In genomic region chr11:119909495-119909894, GRCh38 we compare ENCODE assay signal across 18 cellular contexts.
"Had no signal": no experiment of that assay in that cellular context is flagged by ENCODE, and none has a peak within 500 bp of the region (broad histone marks: within the 10 kb centered on the region; RNA-seq: fewer than 3 reads in every experiment).

No MANE protein-coding gene starts in this region.

- DNase-seq: activated CD4-positive, alpha-beta memory T cell treated with anti-CD3 and anti-CD28 coated beads, Interleukin-2, amount 10 ng/mL, durations not matched to agents 7 days and 5 days; activated CD4-positive, alpha-beta T cell treated with anti-CD3 and anti-CD28 coated beads for 48 hours; activated gamma-delta T cell; activated T-cell treated with anti-CD3 and anti-CD28 coated beads, Interleukin-2, amount 50 U/mL, for 72 hours; aorta; left ventricle myocardium superior; pancreas; right cardiac atrium; stimulated activated CD4-positive, alpha-beta T cell treated with anti-CD3 and anti-CD28 coated beads, Interleukin-1b, Interleukin-23, amount 100 ng/mL, for 48 hours; stimulated activated naive CD8-positive, alpha-beta T cell treated with anti-CD3 and anti-CD28 coated beads, Interleukin-15, amount 100 ng/mL, for 72 hours; testis; upper lobe of right lung had no signal

- H3K36me3 Mint-ChIP-seq: activated naive CD4-positive, alpha-beta T cell treated with anti-CD3 and anti-CD28 coated beads, Interleukin-2, amount 50 U/mL, for 24 hours; memory B cell had no signal

- H3K27me3 ChIP-seq: colonic mucosa, pancreas, testis, upper lobe of right lung had no signal

- H3K4me1 Mint-ChIP-seq: activated CD4-positive, alpha-beta memory T cell treated with anti-CD3 and anti-CD28 coated beads, Interleukin-2, amount 10 ng/mL, durations not matched to agents 7 days and 5 days; activated naive CD4-positive, alpha-beta T cell treated with anti-CD3 and anti-CD28 coated beads, Interleukin-2, amount 50 U/mL, for 24 hours; central memory CD8-positive, alpha-beta T cell; memory B cell; stimulated activated naive CD8-positive, alpha-beta T cell treated with anti-CD3 and anti-CD28 coated beads, Interleukin-15, amount 100 ng/mL, for 72 hours had no signal

- H3K27ac Mint-ChIP-seq: activated CD4-positive, alpha-beta memory T cell treated with anti-CD3 and anti-CD28 coated beads, Interleukin-2, amount 10 ng/mL, durations not matched to agents 7 days and 5 days; activated naive CD4-positive, alpha-beta T cell treated with anti-CD3 and anti-CD28 coated beads, Interleukin-2, amount 50 U/mL, for 24 hours; activated T-cell treated with anti-CD3 and anti-CD28 coated beads, Interleukin-2, amount 50 U/mL, for 72 hours; memory B cell; nephron; stimulated activated naive CD8-positive, alpha-beta T cell treated with anti-CD3 and anti-CD28 coated beads, Interleukin-15, amount 100 ng/mL, for 72 hours had no signal

- H3K36me3 ChIP-seq: colonic mucosa, esophagus muscularis mucosa, pancreas, upper lobe of right lung had no signal

- H3K4me3 Mint-ChIP-seq: activated CD4-positive, alpha-beta memory T cell treated with anti-CD3 and anti-CD28 coated beads, Interleukin-2, amount 10 ng/mL, durations not matched to agents 7 days and 5 days; activated naive CD4-positive, alpha-beta T cell treated with anti-CD3 and anti-CD28 coated beads, Interleukin-2, amount 50 U/mL, for 24 hours; activated T-cell treated with anti-CD3 and anti-CD28 coated beads, Interleukin-2, amount 50 U/mL, for 72 hours; central memory CD8-positive, alpha-beta T cell; memory B cell; nephron; stimulated activated naive CD8-positive, alpha-beta T cell treated with anti-CD3 and anti-CD28 coated beads, Interleukin-15, amount 100 ng/mL, for 72 hours had no signal

- H3K4me3 ChIP-seq: colonic mucosa, esophagus muscularis mucosa, pancreas, testis, upper lobe of right lung had no signal

- H3K27ac ChIP-seq: colonic mucosa, esophagus muscularis mucosa, pancreas, testis, upper lobe of right lung had no signal

- H3K9me3 Mint-ChIP-seq: activated CD4-positive, alpha-beta memory T cell treated with anti-CD3 and anti-CD28 coated beads, Interleukin-2, amount 10 ng/mL, durations not matched to agents 7 days and 5 days; activated naive CD4-positive, alpha-beta T cell treated with anti-CD3 and anti-CD28 coated beads, Interleukin-2, amount 50 U/mL, for 24 hours; central memory CD8-positive, alpha-beta T cell; memory B cell had no signal
